8 cellular contexts compared by ENCODE assay signal in the genomic region with DNA sequence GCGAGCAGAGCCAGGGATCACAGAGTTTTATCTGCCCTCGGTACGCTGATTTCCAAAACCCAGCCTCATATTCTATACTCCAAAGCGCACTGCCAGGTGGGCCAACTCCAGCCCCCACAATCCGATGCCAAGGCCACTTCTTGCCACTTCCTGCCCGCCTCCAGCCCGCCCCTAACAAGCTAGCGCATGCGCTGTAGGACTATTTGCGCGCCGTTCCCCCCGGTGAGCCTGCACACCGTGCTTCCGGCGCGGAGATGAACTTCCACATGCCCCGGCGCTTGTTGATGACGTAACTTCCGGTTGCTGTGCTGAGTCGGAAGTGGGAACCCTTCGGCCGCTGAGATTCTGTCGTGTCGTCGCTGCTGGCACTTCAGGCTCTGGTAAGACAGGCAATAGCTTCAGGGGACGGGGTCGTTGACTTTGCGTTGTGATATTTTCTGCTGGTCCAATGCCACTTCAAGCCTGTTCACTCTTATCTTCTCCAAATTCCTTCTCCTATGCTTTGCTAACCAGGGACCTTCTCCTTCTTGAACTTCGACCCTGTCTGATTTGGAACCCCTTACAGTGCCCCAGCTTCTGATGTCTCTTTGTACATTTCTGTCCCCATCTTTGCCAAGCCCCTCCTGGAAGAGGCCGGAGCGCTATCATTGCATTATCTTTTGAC. TPM values are rescaled to one million over a fixed set of nuclear protein-coding genes. Genes with fewer than 3 reads are reported as not detected.
DNase-seq lines count a peak whose midpoint lies in the region; ATAC-seq and TF ChIP-seq lines count a peak whose summit lies in the region.

UBE4A (plus strand) TSS at position 306 of the 664 bp plus-strand sequence. CDS start 5,481 bp downstream, outside the sequence.

- peak within 1 kb of the TSS; percentile 95 to 99 for H3K27ac Mint-ChIP-seq in natural killer cell treated with Interleukin-12 subunit alpha and Interleukin-12 subunit beta and Interleukin-15 and Interleukin-18, amount 100 ng/mL, for 72 hours

- H3K4me1 Mint-ChIP-seq in natural killer cell treated with Interleukin-12 subunit alpha and Interleukin-12 subunit beta and Interleukin-15 and Interleukin-18, amount 100 ng/mL, for 72 hours (ENCODE audit: low read depth in 2 of 2): peaks cover 30 to 37% of the 10 kb centered on the region in 2 donors

- no peaks in the 10 kb centered on the region for H3K36me3 ChIP-seq in GM23248 (ENCODE audit: low read depth)
- H3K36me3 ChIP-seq in Loucy (ENCODE audit: insufficient read depth, low read length): no peaks in the 10 kb centered on the region

- H4K20me1 ChIP-seq in GM23248 (ENCODE audit: insufficient read depth) (no peaks in the 10 kb centered on the region), Loucy (ENCODE audit: insufficient read depth, low read length, poor library complexity, severe bottlenecking) (peaks cover 4% of the 10 kb centered on the region)

- no peaks in the 10 kb centered on the region for H3K27me3 Mint-ChIP-seq in natural killer cell treated with Interleukin-12 subunit alpha and Interleukin-12 subunit beta and Interleukin-15 and Interleukin-18, amount 100 ng/mL, for 72 hours

- peak within 1 kb of the TSS; percentile 8 for H3K27ac ChIP-seq in GM23248

- peak; percentile 96 for ATAC-seq in natural killer cell treated with Interleukin-12 subunit alpha and Interleukin-12 subunit beta and Interleukin-15 and Interleukin-18, amount 100 ng/mL, for 72 hours
- peak; percentile 96 for ATAC-seq in stimulated activated naive CD8-positive, alpha-beta T cell treated with anti-CD3 and anti-CD28 coated beads, Interleukin-15, Interleukin-2, amounts not matched to agents 100 U/mL and 50 U/mL, for 24 hours

- peaks cover 11% of the 10 kb centered on the region for H3K36me3 Mint-ChIP-seq in natural killer cell treated with Interleukin-12 subunit alpha and Interleukin-12 subunit beta and Interleukin-15 and Interleukin-18, amount 100 ng/mL, for 72 hours

- in situ Hi-C loops in GM23248 (cut with MboI): no loop called here

- peak within 1 kb of the TSS; percentile 100 for H3K4me3 ChIP-seq in GM23248
- peak within 1 kb of the TSS; percentile 86 for H3K4me3 ChIP-seq in Loucy (ENCODE audit: low read length, poor library complexity, severe bottlenecking)
- peak within 1 kb of the TSS; percentile 98 for H3K4me3 ChIP-seq in fibroblast of pulmonary artery (replicated peaks; ENCODE audit: low read depth, low read length)

- H3K4me3 Mint-ChIP-seq in natural killer cell treated with Interleukin-12 subunit alpha and Interleukin-12 subunit beta and Interleukin-15 and Interleukin-18, amount 100 ng/mL, for 72 hours: peak within 1 kb of the TSS; percentile 98

- TF ChIP-seq POLR2A in Raji (IDR thresholded peaks at IDR 0.05; ENCODE audit: insufficient read depth, low read depth, low read length): peak; percentile 98

- H3F3A ChIP-seq in GM23248 (ENCODE audit: insufficient read depth): peaks cover 23% of the 10 kb centered on the region
- H3F3A ChIP-seq in Loucy (ENCODE audit: low read depth): peaks cover 5% of the 10 kb centered on the region; the same call in 1 of the 2 replicates

- H3K9me3 ChIP-seq in GM23248 (ENCODE audit: low read depth): no peaks in the 10 kb centered on the region
- H3K9me3 ChIP-seq in Loucy (ENCODE audit: insufficient read depth, low read depth, low read length): no peaks in the 10 kb centered on the region

- TF ChIP-seq CTCF in Loucy (conservative IDR thresholded peaks at IDR 0.05; ENCODE audit: low read length) (no peak), fibroblast of pulmonary artery (IDR thresholded peaks at IDR 0.05; ENCODE audit: low read length, missing control alignments) (no peak)

- peak within 1 kb of the TSS; percentile 99 for H2AFZ ChIP-seq in GM23248
- peak within 1 kb of the TSS; percentile 81 for H2AFZ ChIP-seq in Loucy (ENCODE audit: low read length)

- 1 to 3% methylated on average over 30 to 33 of the region's 33 CpGs for WGBS in GM23248 (ENCODE audit: low coverage in 1 of 2, low lambda C conversion rate in 2 of 2, missing lambda C conversion rate in 2 of 2), 2 experiments

- H3K79me2 ChIP-seq in GM23248 (ENCODE audit: insufficient read depth) (peaks cover 48% of the 10 kb centered on the region), Loucy (ENCODE audit: insufficient read depth, low read length) (peaks cover 44% of the 10 kb centered on the region)

- DNase-seq in DMS79 treated with DMSO at 0.1 percent for 48 hours (lab: John Stamatoyannopoulos, UW) (peak; percentile 98), GM23248 (peak; percentile 92), fibroblast of pulmonary artery (ENCODE audit: low read depth) (peak; percentile 96)
- DNase-seq in activated T-helper 9 cell treated with anti-CD3 and anti-CD28 coated beads, Interleukin-2, amount 50 U/mL, for 16 hours (ENCODE audit: low read depth): peak; percentile 95
- peak; percentile 99 for DNase-seq in natural killer cell treated with Interleukin-12 subunit alpha and Interleukin-12 subunit beta and Interleukin-15 and Interleukin-18, amount 100 ng/mL, for 72 hours (ENCODE audit: low spot score)
- DNase-seq in stimulated activated naive CD8-positive, alpha-beta T cell treated with anti-CD3 and anti-CD28 coated beads, Interleukin-15, Interleukin-2, amounts not matched to agents 100 U/mL and 50 U/mL, for 24 hours: peak; percentile 99

- H3K4me2 ChIP-seq in GM23248 (ENCODE audit: unreplicated experiment): peak within 1 kb of the TSS; percentile 100
- peak within 1 kb of the TSS; percentile 83 for H3K4me2 ChIP-seq in Loucy (ENCODE audit: low read depth, low read length, poor library complexity, severe bottlenecking)

- H3K27me3 ChIP-seq in GM23248 (replicated peaks; ENCODE audit: insufficient read depth): no peaks in the 10 kb centered on the region
- H3K27me3 ChIP-seq in Loucy (ENCODE audit: insufficient read depth, low read length, poor library complexity, severe bottlenecking): no peaks in the 10 kb centered on the region

- peak within 1 kb of the TSS; percentile 88 for H3K9ac ChIP-seq in GM23248
- H3K9ac ChIP-seq in Loucy (ENCODE audit: low read depth, low read length, poor library complexity, severe bottlenecking): peak within 1 kb of the TSS; percentile 84

- H3K9me2 ChIP-seq in GM23248 (ENCODE audit: insufficient read depth): no peaks in the 10 kb centered on the region
- H3K9me2 ChIP-seq in Loucy (replicated peaks; ENCODE audit: low read depth, low read length): no peaks in the 10 kb centered on the region

- H3K4me1 ChIP-seq in GM23248 (ENCODE audit: insufficient read depth) (peaks cover 15% of the 10 kb centered on the region), Loucy (ENCODE audit: insufficient read depth, low read length, poor library complexity, severe bottlenecking) (peaks cover 41% of the 10 kb centered on the region)

- H3K9me3 Mint-ChIP-seq in natural killer cell treated with Interleukin-12 subunit alpha and Interleukin-12 subunit beta and Interleukin-15 and Interleukin-18, amount 100 ng/mL, for 72 hours: no peaks in the 10 kb centered on the region

RNA-seq across cellular contexts. Expression of gene UBE4A, which starts in this region (rescaled TPM):
- 48.2 and 50.6 TPM in 2 replicates for total RNA-seq in GM23248 (2014; rRNA removed; shearing (Covaris generic))
- 25.1 and 25.4 TPM in 2 replicates for polyA plus RNA-seq in GM23248 (2016; fragmentation: Nextera tagmentation; extraction: Ambion mirVana)
- 10 to 100 TPM; 45.0 to 58.8 TPM for total RNA-seq in natural killer cell treated with Interleukin-12 subunit alpha and Interleukin-12 subunit beta and Interleukin-15 and Interleukin-18, amount 100 ng/mL, for 72 hours

Comparison
In these comparisons a context has a peak if more than half of its experiments do, and no peak if none do; other contexts are left out.
1. Peak in every context shown above with its lines: DNase-seq, ATAC-seq, H3K4me3 ChIP-seq and H3K27ac ChIP-seq.